Comparison of ENCODE assay signal across 8 cellular contexts in genomic region chr12:115375188-115375991, GRCh38.
DNase-seq lines count a peak whose midpoint lies in the region; ATAC-seq and TF ChIP-seq lines count a peak whose summit lies in the region.

No MANE protein-coding gene starts in this region.

- no peaks in the 10 kb centered on the region for H3K4me1 Mint-ChIP-seq in activated T-cell treated with anti-CD3 and anti-CD28 coated beads, Interleukin-2, amount 50 U/mL, for 4 hours (ENCODE audit: low read depth)
- H3K4me1 Mint-ChIP-seq in T-cell, result no peaks in the 10 kb centered on the region

- no peaks in the 10 kb centered on the region for H3K9me3 ChIP-seq in SJSA1 (replicated peaks)
- H3K9me3 ChIP-seq in left lung, result peaks cover 0 to 5% of the 10 kb centered on the region in 2 donors

- peak; percentile 40 to 79 for ATAC-seq in activated T-cell treated with anti-CD3 and anti-CD28 coated beads, Interleukin-2, amount 50 U/mL, for 4 hours
- ATAC-seq in HG03045 (IDR thresholded peaks at IDR 0.05; ENCODE audit: unreplicated experiment) (peak; percentile 88), left lung (peak; percentile 44), T-cell (replicated peaks in 1 of 4) (no peak)

- POLR2A ChIA-PET in T-cell (lab: Charles Lee), result no interaction called here

- H3K27ac ChIP-seq in SJSA1 (peak overlapping the region; percentile 82), left lung (no peak overlapping the region)

- no peak overlapping the region for H3K4me3 Mint-ChIP-seq in activated T-cell treated with anti-CD3 and anti-CD28 coated beads, Interleukin-2, amount 50 U/mL, for 4 hours
- peak overlapping the region in 1 of 3 donors; percentile 39 for H3K4me3 Mint-ChIP-seq in T-cell

- H3K4me1 ChIP-seq in SJSA1 (replicated peaks), result peaks cover 16% of the 10 kb centered on the region
- H3K4me1 ChIP-seq in left lung, result no peaks in the 10 kb centered on the region

- no peaks in the 10 kb centered on the region for H3K36me3 ChIP-seq in SJSA1
- no peaks in the 10 kb centered on the region for H3K36me3 ChIP-seq in left lung

- H3K27me3 ChIP-seq in SJSA1 (replicated peaks) (no peaks in the 10 kb centered on the region), left lung (no peaks in the 10 kb centered on the region)

- intact Hi-C loops in left lung (cut with DNase I), result no loop called here

- CTCF ChIA-PET in T-cell (lab: Charles Lee), result no interaction called here

- peaks cover 13% of the 10 kb centered on the region for H3K9me3 Mint-ChIP-seq in activated T-cell treated with anti-CD3 and anti-CD28 coated beads, Interleukin-2, amount 50 U/mL, for 4 hours
- peaks cover 3 to 30% (median 4%) of the 10 kb centered on the region in 3 donors for H3K9me3 Mint-ChIP-seq in T-cell

- H3K36me3 Mint-ChIP-seq in activated T-cell treated with anti-CD3 and anti-CD28 coated beads, Interleukin-2, amount 50 U/mL, for 4 hours (ENCODE audit: insufficient read depth), result no peaks in the 10 kb centered on the region
- no peaks in the 10 kb centered on the region for H3K36me3 Mint-ChIP-seq in T-cell

- no peak for DNase-seq in activated T-cell treated with anti-CD3 and anti-CD28 coated beads, Interleukin-2, amount 50 U/mL, for 4 hours
- no peak for DNase-seq in activated T-cell treated with anti-CD3 and anti-CD28 coated beads, Interleukin-2, amount 50 U/mL, for 1 hour
- DNase-seq in SJSA1 (ENCODE audit: low read depth in 1 of 2, low spot score in 2 of 2) (peak; percentile 62 to 78), left lung (no peak), mesenteric fat pad (ENCODE audit: low spot score) (no peak), T-cell (no peak), NCI-H1105 (lab: John Stamatoyannopoulos, UW) (no peak)

- no peak overlapping the region for H3K4me3 ChIP-seq in SJSA1
- H3K4me3 ChIP-seq in left lung, result no peak overlapping the region

- no peak for TF ChIP-seq CTCF in left lung (IDR thresholded peaks at IDR 0.05)

- no peak overlapping the region for H3K27ac Mint-ChIP-seq in T-cell

- H3K27me3 Mint-ChIP-seq in activated T-cell treated with anti-CD3 and anti-CD28 coated beads, Interleukin-2, amount 50 U/mL, for 4 hours (ENCODE audit: low read depth), result no peaks in the 10 kb centered on the region
- peaks cover 0 to 2% of the 10 kb centered on the region in 2 donors for H3K27me3 Mint-ChIP-seq in T-cell

Comparison
In these comparisons a context has a peak if more than half of its experiments do, and no peak if none do; other contexts are left out.
1. ATAC-seq: peak in activated T-cell treated with anti-CD3 and anti-CD28 coated beads, Interleukin-2, amount 50 U/mL, for 4 hours (2 of 2), HG03045 (single experiment) and left lung (single experiment); none in T-cell (0 of 4).
2. DNase-seq: peak in SJSA1 (2 of 2); none in activated T-cell treated with anti-CD3 and anti-CD28 coated beads, Interleukin-2, amount 50 U/mL, for 4 hours (single experiment), activated T-cell treated with anti-CD3 and anti-CD28 coated beads, Interleukin-2, amount 50 U/mL, for 1 hour (single experiment), left lung (0 of 2), mesenteric fat pad (single experiment), T-cell (0 of 34) and NCI-H1105 (single experiment).